ENCODE assay signal across 8 cellular contexts in the genomic region with DNA sequence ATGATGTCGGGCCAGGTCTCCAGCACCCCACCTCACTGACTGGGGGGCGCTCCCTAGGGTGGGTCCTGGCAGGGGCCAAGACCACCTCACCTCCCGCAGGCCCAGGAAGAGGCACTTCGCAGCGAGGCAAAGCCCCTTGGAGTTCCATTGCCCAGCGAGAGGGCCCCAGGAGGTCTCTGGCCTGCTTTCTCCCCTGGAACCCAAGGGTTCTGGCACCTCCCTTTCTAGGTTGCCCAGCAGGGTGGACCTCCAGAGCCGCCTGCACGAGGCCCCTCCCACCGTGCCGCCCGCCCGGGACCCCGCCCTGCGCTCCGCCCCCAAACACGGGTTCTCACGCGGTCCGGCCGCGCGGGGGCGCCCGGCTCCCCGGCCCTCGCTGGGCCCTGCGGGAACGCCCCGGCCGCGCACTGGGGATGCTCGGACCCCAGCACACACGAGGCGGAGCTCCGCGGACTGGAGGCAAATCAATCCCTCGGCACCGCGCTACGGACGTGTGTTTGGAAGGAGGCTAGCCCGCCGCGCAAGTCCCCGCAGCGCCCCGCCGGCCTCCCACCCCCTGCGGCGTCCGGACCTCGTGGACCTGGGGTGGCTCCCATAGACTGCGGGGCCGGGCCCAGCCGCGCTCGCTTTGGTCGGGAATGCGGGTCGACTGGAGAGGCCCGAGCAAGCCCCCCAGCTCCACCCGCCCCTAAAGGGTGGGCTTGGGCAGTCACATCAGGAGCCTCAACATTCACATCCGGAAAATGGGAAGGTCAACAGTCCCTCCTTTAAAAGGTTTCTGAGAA.
DNase-seq lines count a peak whose midpoint lies in the region; ATAC-seq, FAIRE-seq and TF ChIP-seq lines count a peak whose summit lies in the region.

No MANE protein-coding gene starts in this region.

- peak in 1 of 2 experiments; percentile 42 for DNase-seq in HL-60 (ENCODE audit: low read depth in 1 of 2, low spot score in 1 of 2)
- DNase-seq in T-helper 9 cell, result peak; percentile 58
- DNase-seq in bronchial epithelial cell (ENCODE audit: low read depth), result no peak
- DNase-seq in inferior parietal cortex (ENCODE audit: extremely low spot score), result peak; percentile 34
- peak; percentile 58 to 64 for DNase-seq in stimulated activated CD4-positive, alpha-beta T cell treated with anti-CD3 and anti-CD28 coated beads, Interleukin-2, amount 100 ng/mL, for 48 hours

- peaks cover 9 to 72% (median 19%) of the 10 kb centered on the region in 10 experiments for H3K4me1 ChIP-seq in BLaER1 treated with 17β-estradiol and CSF1 and Interleukin-3, amounts not matched to agents 10 nM and 100 nM

- FAIRE-seq in bronchial epithelial cell (lab: Jason Lieb, UNC), result no peak

- H3K9ac ChIP-seq in BLaER1 treated with 17β-estradiol and CSF1 and Interleukin-3, amounts not matched to agents 10 nM and 100 nM, result peak overlapping the region in 1 of 11 experiments; percentile 42; a peak in 3 of 22 replicates

- H3K27me3 ChIP-seq in BLaER1 treated with 17β-estradiol and CSF1 and Interleukin-3, amounts not matched to agents 10 nM and 100 nM, result peaks cover 39 to 76% (median 64%) of the 10 kb centered on the region in 11 experiments
- H3K27me3 ChIP-seq in HL-60 (ENCODE audit: insufficient read depth, poor library complexity, severe bottlenecking) (peaks cover 37% of the 10 kb centered on the region), bronchial epithelial cell (ENCODE audit: control insufficient read depth, insufficient read depth, low read length) (peaks cover 22% of the 10 kb centered on the region)

- H3K27ac ChIP-seq in BLaER1 treated with 17β-estradiol and CSF1 and Interleukin-3, amounts not matched to agents 10 nM and 100 nM, result peak overlapping the region in 2 of 11 experiments; percentile 14 to 69; a peak in 1 of 22 replicates
- H3K27ac ChIP-seq in HL-60 (replicated peaks), result no peak overlapping the region

- H3K4me3 ChIP-seq in BLaER1 treated with 17β-estradiol and CSF1 and Interleukin-3, amounts not matched to agents 10 nM and 100 nM, result peak overlapping the region in 5 of 10 experiments; percentile 15 to 55 (median 35); a peak in 5 of 20 replicates
- H3K4me3 ChIP-seq in HL-60 (replicated peaks; ENCODE audit: insufficient read depth, low read length) (peak overlapping the region; percentile 28; the same call in 1 of the 2 replicates), bronchial epithelial cell (ENCODE audit: low read depth, low read length) (no peak overlapping the region)

- no peak for ATAC-seq in GM21825 (IDR thresholded peaks at IDR 0.05; ENCODE audit: unreplicated experiment)
- no peak for ATAC-seq in GM21390 (IDR thresholded peaks at IDR 0.05; ENCODE audit: unreplicated experiment)

- peaks cover 0 to 29% (median 8%) of the 10 kb centered on the region in 11 experiments; a peak in 9 of 22 replicates for H4K20me1 ChIP-seq in BLaER1 treated with 17β-estradiol and CSF1 and Interleukin-3, amounts not matched to agents 10 nM and 100 nM

- TF ChIP-seq CTCF in HL-60 (IDR thresholded peaks at IDR 0.05; ENCODE audit: insufficient read depth, low read length) (peak; percentile 3), bronchial epithelial cell (IDR thresholded peaks at IDR 0.05; ENCODE audit: insufficient read depth, low read length, severe bottlenecking) (peak; percentile 21)

- no peaks in the 10 kb centered on the region for H3K9me3 ChIP-seq in BLaER1 treated with 17β-estradiol and CSF1 and Interleukin-3, amounts not matched to agents 10 nM and 100 nM (replicated peaks in 1 of 11)

- H3K36me3 ChIP-seq in BLaER1 treated with 17β-estradiol and CSF1 and Interleukin-3, amounts not matched to agents 10 nM and 100 nM, result no peaks in the 10 kb centered on the region
- no peaks in the 10 kb centered on the region for H3K36me3 ChIP-seq in bronchial epithelial cell (ENCODE audit: control insufficient read depth, insufficient read depth, low read length)

- peak overlapping the region; percentile 51 to 97 (median 69) for H3K4me2 ChIP-seq in BLaER1 treated with 17β-estradiol and CSF1 and Interleukin-3, amounts not matched to agents 10 nM and 100 nM
